In genomic region chr3:188950832-188951489, GRCh38 we compare ENCODE assay signal across 8 cellular contexts.
DNase-seq lines count a peak whose midpoint lies in the region; ATAC-seq and TF ChIP-seq lines count a peak whose summit lies in the region.

No MANE protein-coding gene starts in this region.

- no peak overlapping the region for H3K4me3 ChIP-seq in epithelial cell of proximal tubule (ENCODE audit: low read depth, low read length)

- no peak for TF ChIP-seq CTCF in epithelial cell of proximal tubule (conservative IDR thresholded peaks at IDR 0.05; ENCODE audit: low read depth, low read length)

- intact Hi-C loops in posterior vena cava (cut with DNase I): loop anchor here (2.0 to 10.0 kb wide), 2 partner anchors 1206 to 1212 kb away; partner anchors contain the start of gene BCL6 (in 1 of the 2)

- DNase-seq in EL (peak; percentile 97), SW 1271 (lab: John Stamatoyannopoulos, UW) (peak; percentile 23 to 67), epithelial cell of proximal tubule (ENCODE audit: low read depth) (peak; percentile 67), posterior vena cava (ENCODE audit: low spot score) (peak; percentile 93)

- ATAC-seq in GM18909 (IDR thresholded peaks at IDR 0.05; ENCODE audit: poor library complexity, unreplicated experiment) (no peak), GM21717 (IDR thresholded peaks at IDR 0.05; ENCODE audit: unreplicated experiment) (no peak), GM19467 (IDR thresholded peaks at IDR 0.05; ENCODE audit: unreplicated experiment) (no peak), HG03175 (IDR thresholded peaks at IDR 0.05; ENCODE audit: unreplicated experiment) (no peak)

Comparison
In these comparisons a context has a peak if more than half of its experiments do, and no peak if none do; other contexts are left out.
1. DNase-seq: peak in every context shown above with its lines; median percentile 97 in EL; 93 in posterior vena cava; 67 in epithelial cell of proximal tubule; 45 in SW 1271.